Comparison of ENCODE assay signal across 8 cellular contexts in genomic region chr7:4775281-4776159, GRCh38. TPM values are rescaled to one million over a fixed set of nuclear protein-coding genes. Genes with fewer than 3 reads are reported as not detected.
A peak's percentile ranks its signal among the peaks of the same experiment; 100 is the strongest.
DNase-seq lines count a peak whose midpoint lies in the region; ATAC-seq and TF ChIP-seq lines count a peak whose summit lies in the region.

AP5Z1 (plus strand) TSS chr7:4775623; CDS start chr7:4775716, 93 bp downstream.

- ATAC-seq in GM21737 (IDR thresholded peaks at IDR 0.05; ENCODE audit: unreplicated experiment): peak; percentile 87

- no peaks in the 10 kb centered on the region for H3K9me3 ChIP-seq in Peyer's patch
- H3K9me3 ChIP-seq in esophagus (ENCODE audit: control insufficient read depth in 2 of 2, insufficient read depth in 1 of 2, low read depth in 1 of 2, low read length in 1 of 2): no peaks in the 10 kb centered on the region
- H3K9me3 ChIP-seq in muscle layer of colon (ENCODE audit: low read length): no peaks in the 10 kb centered on the region

- H3K27me3 ChIP-seq in Peyer's patch (no peaks in the 10 kb centered on the region), esophagus (ENCODE audit: control insufficient read depth in 1 of 2, insufficient read depth in 2 of 2, low read length in 2 of 2) (no peaks in the 10 kb centered on the region), muscle layer of colon (ENCODE audit: control insufficient read depth in 1 of 2, insufficient read depth in 2 of 2, low read length in 2 of 2) (no peaks in the 10 kb centered on the region)

- peak within 1 kb of the TSS; percentile 81 for H3K9ac ChIP-seq in muscle layer of colon (ENCODE audit: low read length)

- 0% methylated on average over 70 of the region's 70 CpGs for WGBS in esophagus, 2 donors

- DNase-seq in DMS79 treated with DMSO at 0.1 percent for 48 hours (lab: John Stamatoyannopoulos, UW) (peak; percentile 91), KG1 (lab: John Stamatoyannopoulos, UW) (peak; percentile 91), Peyer's patch (peak; percentile 98)
- DNase-seq in activated T-cell treated with anti-CD3 and anti-CD28 coated beads, Interleukin-2, amount 50 U/mL, for 48 hours: peak; percentile 92 to 96
- peak; percentile 87 for DNase-seq in stimulated activated CD8-positive, alpha-beta memory T cell treated with anti-CD3 and anti-CD28 coated beads, Interleukin-7, amount 100 ng/mL, for 1 hour (ENCODE audit: low read depth in 2 of 2)

- peak within 1 kb of the TSS; percentile 89 to 96 (median 92) for H3K27ac ChIP-seq in Peyer's patch
- peak within 1 kb of the TSS; percentile 89 to 99 for H3K27ac ChIP-seq in esophagus (ENCODE audit: low read depth in 2 of 2, low read length in 1 of 2)
- H3K27ac ChIP-seq in muscle layer of colon (ENCODE audit: low read depth, low read length): peak within 1 kb of the TSS; percentile 82

- H3K36me3 ChIP-seq in Peyer's patch (peaks cover 0 to 8% (median 0%) of the 10 kb centered on the region in 3 donors), esophagus (ENCODE audit: control insufficient read depth in 2 of 2, insufficient read depth in 2 of 2, low read length in 1 of 2) (peaks cover 0 to 2% of the 10 kb centered on the region in 2 donors), muscle layer of colon (ENCODE audit: insufficient read depth, low read length) (peaks cover 5% of the 10 kb centered on the region)

- H3K4me1 ChIP-seq in Peyer's patch (peaks cover 0 to 16% (median 10%) of the 10 kb centered on the region in 4 donors), esophagus (ENCODE audit: control insufficient read depth in 2 of 2, insufficient read depth in 2 of 2, low read length in 1 of 2) (peaks cover 0 to 2% of the 10 kb centered on the region in 2 donors), muscle layer of colon (ENCODE audit: insufficient read depth, low read length) (peaks cover 37% of the 10 kb centered on the region)

- peak within 1 kb of the TSS; percentile 69 to 92 (median 90) for H3K4me3 ChIP-seq in Peyer's patch
- H3K4me3 ChIP-seq in esophagus (ENCODE audit: low read depth in 1 of 2, low read length in 2 of 2): peak within 1 kb of the TSS; percentile 75 to 94
- peak within 1 kb of the TSS; percentile 84 to 95 for H3K4me3 ChIP-seq in muscle layer of colon (ENCODE audit: low read depth in 1 of 2, low read length in 2 of 2)

- peak; percentile 88 to 95 for TF ChIP-seq POLR2A in Peyer's patch (IDR thresholded peaks at IDR 0.05)

- TF ChIP-seq CTCF in Peyer's patch (IDR thresholded peaks at IDR 0.05): no peak

RNA-seq across cellular contexts. Expression of gene AP5Z1, which starts in this region (rescaled TPM):
- 10 to 100 TPM; 51.0 to 93.0 (median 69.9) TPM for total RNA-seq in Peyer's patch
- polyA plus RNA-seq in esophagus: 10 to 100 TPM; 22.1 to 34.5 TPM

Comparison
In these comparisons a context has a peak if more than half of its experiments do, and no peak if none do; other contexts are left out.
1. Peak in every context shown above with its lines: DNase-seq, ATAC-seq, H3K4me3 ChIP-seq and H3K27ac ChIP-seq.